In the genomic region with DNA sequence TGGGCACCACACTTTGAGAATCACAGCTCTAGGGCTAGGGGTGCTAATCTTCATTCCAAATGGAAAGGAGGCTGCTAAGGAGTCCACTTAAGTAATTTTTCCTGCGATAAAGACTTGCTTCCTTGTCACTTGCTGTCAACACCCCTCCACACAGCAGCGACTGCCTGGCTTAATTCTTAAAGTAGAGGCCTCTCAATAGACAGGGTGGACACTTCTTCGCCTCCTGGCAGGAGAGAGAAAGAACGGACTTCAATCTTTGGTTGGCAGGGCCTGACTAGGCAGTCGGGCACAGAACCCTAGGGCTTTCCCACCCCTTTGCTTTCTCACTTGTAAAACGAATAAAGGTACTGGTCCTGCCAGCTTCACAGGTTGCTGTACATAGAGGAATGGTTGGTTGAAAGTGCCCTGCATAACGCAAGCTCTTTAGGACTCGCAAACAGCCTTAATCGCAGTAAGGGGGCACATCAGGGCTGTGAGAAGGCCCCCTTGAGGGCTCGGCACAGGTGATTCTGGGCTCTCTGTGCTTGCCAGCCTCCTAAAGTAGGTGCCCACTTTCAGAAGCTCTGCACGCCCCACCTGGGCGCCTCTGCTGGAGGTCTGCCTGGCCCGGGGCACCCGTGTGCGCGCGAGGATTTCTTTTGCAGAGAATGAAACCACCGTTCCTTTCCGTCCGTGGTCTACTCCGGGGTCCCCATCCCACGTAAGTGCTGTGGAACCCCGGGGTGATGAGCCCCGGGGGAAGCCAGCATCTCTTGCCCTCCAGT, we compare ENCODE assay signal across 9 cellular contexts. TPM values are rescaled to one million over a fixed set of nuclear protein-coding genes. Genes with fewer than 3 reads are reported as not detected.
DNase-seq lines count a peak whose midpoint lies in the region; ATAC-seq and TF ChIP-seq lines count a peak whose summit lies in the region.
"Had no signal": no experiment of that assay in that cellular context is flagged by ENCODE, and none has a peak within 500 bp of the region (broad histone marks: within the 10 kb centered on the region; RNA-seq: fewer than 3 reads in every experiment).

No MANE protein-coding gene starts in this region.

- no peak for TF ChIP-seq POLR2A in testis (IDR thresholded peaks at IDR 0.05)

- no peaks in the 10 kb centered on the region for H3K9me3 Mint-ChIP-seq in activated CD4-positive, alpha-beta memory T cell treated with anti-CD3 and anti-CD28 coated beads for 36 hours
- H3K9me3 Mint-ChIP-seq in activated CD4-positive, alpha-beta memory T cell treated with anti-CD3 and anti-CD28 coated beads, Interleukin-2, amount 10 ng/mL, durations not matched to agents 7 days and 5 days: no peaks in the 10 kb centered on the region
- H3K9me3 Mint-ChIP-seq in memory B cell: no peaks in the 10 kb centered on the region

- WGBS in testis, 2 donors: 36 to 50% methylated on average over 9 to 24 of the region's 24 CpGs

- H3K27ac ChIP-seq in testis: peak overlapping the region; percentile 77 to 86

- ATAC-seq in memory B cell (ENCODE audit: low read depth) (peak; percentile 1), HG03196 (IDR thresholded peaks at IDR 0.05; ENCODE audit: unreplicated experiment) (no peak), GM21723 (IDR thresholded peaks at IDR 0.05; ENCODE audit: unreplicated experiment) (no peak)

- no peak for DNase-seq in activated CD4-positive, alpha-beta memory T cell treated with anti-CD3 and anti-CD28 coated beads for 36 hours
- no peak for DNase-seq in activated CD4-positive, alpha-beta memory T cell treated with anti-CD3 and anti-CD28 coated beads, Interleukin-2, amount 10 ng/mL, durations not matched to agents 7 days and 5 days
- DNase-seq in choroid plexus epithelial cell (ENCODE audit: low read depth) (no peak), memory B cell (ENCODE audit: low spot score in 2 of 2) (no peak), testis (no peak), GM03348 (ENCODE audit: low spot score) (no peak)
- DNase-seq: NCI-H446 had no signal

- no peaks in the 10 kb centered on the region for H3K36me3 ChIP-seq in testis (ENCODE audit: low read depth, missing control alignments)

- peaks cover 47% of the 10 kb centered on the region for H3K27me3 Mint-ChIP-seq in activated CD4-positive, alpha-beta memory T cell treated with anti-CD3 and anti-CD28 coated beads for 36 hours
- H3K27me3 Mint-ChIP-seq in activated CD4-positive, alpha-beta memory T cell treated with anti-CD3 and anti-CD28 coated beads, Interleukin-2, amount 10 ng/mL, durations not matched to agents 7 days and 5 days: peaks cover 66% of the 10 kb centered on the region
- peaks cover 7% of the 10 kb centered on the region for H3K27me3 Mint-ChIP-seq in memory B cell

- H3K4me3 Mint-ChIP-seq in activated CD4-positive, alpha-beta memory T cell treated with anti-CD3 and anti-CD28 coated beads for 36 hours: peak overlapping the region; percentile 36
- H3K4me3 Mint-ChIP-seq in activated CD4-positive, alpha-beta memory T cell treated with anti-CD3 and anti-CD28 coated beads, Interleukin-2, amount 10 ng/mL, durations not matched to agents 7 days and 5 days: no peak overlapping the region
- peak overlapping the region; percentile 46 for H3K4me3 Mint-ChIP-seq in memory B cell

- H3K4me1 ChIP-seq in testis: peaks cover 33% of the 10 kb centered on the region

- no peaks in the 10 kb centered on the region for H3K9me3 ChIP-seq in testis

- peaks cover 7% of the 10 kb centered on the region for H3K4me1 Mint-ChIP-seq in activated CD4-positive, alpha-beta memory T cell treated with anti-CD3 and anti-CD28 coated beads for 36 hours (ENCODE audit: low read depth)
- H3K4me1 Mint-ChIP-seq in activated CD4-positive, alpha-beta memory T cell treated with anti-CD3 and anti-CD28 coated beads, Interleukin-2, amount 10 ng/mL, durations not matched to agents 7 days and 5 days: peaks cover 7% of the 10 kb centered on the region
- peaks cover 9% of the 10 kb centered on the region for H3K4me1 Mint-ChIP-seq in memory B cell

- POLR2A ChIA-PET in activated CD4-positive, alpha-beta memory T cell treated with anti-CD3 and anti-CD28 coated beads for 36 hours (lab: Charles Lee): no interaction called here
- POLR2A ChIA-PET in activated CD4-positive, alpha-beta memory T cell treated with anti-CD3 and anti-CD28 coated beads, Interleukin-2, amount 10 ng/mL, durations not matched to agents 7 days and 5 days (lab: Charles Lee): interaction anchor here (1.3 kb wide), 1 partner anchor 74 kb away, joined by 7 read pairs; no protein-coding TSS in a partner anchor

- intact Hi-C loops in activated CD4-positive, alpha-beta memory T cell treated with anti-CD3 and anti-CD28 coated beads for 36 hours (cut with micrococcal nuclease): no loop called here
- intact Hi-C loops in testis (cut with DNase I; ENCODE audit: low total_unique reads): no loop called here

- no peaks in the 10 kb centered on the region for H3K27me3 ChIP-seq in testis

- CTCF ChIA-PET in activated CD4-positive, alpha-beta memory T cell treated with anti-CD3 and anti-CD28 coated beads for 36 hours (lab: Charles Lee): interaction anchor here (1.0 to 9.9 kb wide), 4 partner anchors 12 to 129 kb away, joined by 3 to 255 read pairs (median 4); no protein-coding TSS in a partner anchor
- CTCF ChIA-PET in activated CD4-positive, alpha-beta memory T cell treated with anti-CD3 and anti-CD28 coated beads, Interleukin-2, amount 10 ng/mL, durations not matched to agents 7 days and 5 days (lab: Charles Lee): interaction anchor here (1.1 to 9.9 kb wide), 3 partner anchors 60 to 129 kb away, joined by 3 to 243 read pairs (median 7); no protein-coding TSS in a partner anchor

- TF ChIP-seq CTCF in choroid plexus epithelial cell (conservative IDR thresholded peaks at IDR 0.05; ENCODE audit: low read depth, low read length) (no peak), testis (IDR thresholded peaks at IDR 0.05) (no peak)

- H3K27ac Mint-ChIP-seq in activated CD4-positive, alpha-beta memory T cell treated with anti-CD3 and anti-CD28 coated beads for 36 hours: no peak overlapping the region
- no peak overlapping the region for H3K27ac Mint-ChIP-seq in activated CD4-positive, alpha-beta memory T cell treated with anti-CD3 and anti-CD28 coated beads, Interleukin-2, amount 10 ng/mL, durations not matched to agents 7 days and 5 days
- H3K27ac Mint-ChIP-seq in memory B cell: no peak overlapping the region

- H3K4me3 ChIP-seq in choroid plexus epithelial cell (ENCODE audit: low read depth, low read length) (peak overlapping the region; percentile 52), testis (peak overlapping the region; percentile 51 to 62)

- no peaks in the 10 kb centered on the region for H3K36me3 Mint-ChIP-seq in activated CD4-positive, alpha-beta memory T cell treated with anti-CD3 and anti-CD28 coated beads for 36 hours
- H3K36me3 Mint-ChIP-seq in activated CD4-positive, alpha-beta memory T cell treated with anti-CD3 and anti-CD28 coated beads, Interleukin-2, amount 10 ng/mL, durations not matched to agents 7 days and 5 days (ENCODE audit: low read depth): no peaks in the 10 kb centered on the region
- peaks cover 2% of the 10 kb centered on the region for H3K36me3 Mint-ChIP-seq in memory B cell

RNA-seq across cellular contexts. Expression of a gene that starts 47.6 kb away (rescaled TPM):
- total RNA-seq in activated CD4-positive, alpha-beta memory T cell treated with anti-CD3 and anti-CD28 coated beads for 36 hours: not detected
- total RNA-seq in activated CD4-positive, alpha-beta memory T cell treated with anti-CD3 and anti-CD28 coated beads, Interleukin-2, amount 10 ng/mL, durations not matched to agents 7 days and 5 days: under 1 TPM; 0.03 to 0.05 TPM
- total RNA-seq in testis: 10 to 100 TPM; 28.3 to 32.5 TPM
- 70.7 TPM for polyA plus RNA-seq in testis (ENCODE audit: insufficient read depth, low read depth, low replicate concordance)

Comparison
In these comparisons a context has a peak if more than half of its experiments do, and no peak if none do; other contexts are left out.
1. RNA of a gene that starts 47.6 kb away (total RNA-seq): 28.3 to 32.5 TPM in testis; 0.03 to 0.05 TPM in activated CD4-positive, alpha-beta memory T cell treated with anti-CD3 and anti-CD28 coated beads, Interleukin-2, amount 10 ng/mL, durations not matched to agents 7 days and 5 days and not detected in activated CD4-positive, alpha-beta memory T cell treated with anti-CD3 and anti-CD28 coated beads for 36 hours; every median in the first group is over 10 times any median in the second.